ENCODE assay signal across 24 cellular contexts in the genomic region with DNA sequence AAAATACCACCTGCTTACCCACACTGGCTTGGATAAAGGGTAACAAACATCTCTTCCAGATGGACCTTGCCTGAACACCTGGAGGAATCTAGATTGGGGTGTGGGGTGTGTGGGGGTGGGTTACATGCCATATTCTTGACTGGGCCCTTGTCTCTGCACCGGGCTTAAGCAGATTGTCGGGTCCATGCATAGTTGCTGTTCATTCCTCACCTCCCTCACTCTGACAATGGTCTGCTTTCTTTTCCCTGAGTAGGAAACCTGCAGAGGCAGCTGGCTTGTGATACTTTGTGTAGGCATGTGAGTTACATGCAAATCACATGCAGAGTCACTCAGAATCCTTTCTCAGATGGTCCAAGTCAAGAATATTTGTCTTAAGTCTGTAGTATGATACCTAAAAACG.
"Had no signal": no experiment of that assay in that cellular context is flagged by ENCODE, and none has a peak within 500 bp of the region (broad histone marks: within the 10 kb centered on the region; RNA-seq: fewer than 3 reads in every experiment).

No MANE protein-coding gene starts in this region.

- H3K4me3 ChIP-seq: heart left ventricle, left lung, lower lobe of right lung, right lobe of liver, tibial nerve had no signal

- H3K36me3 Mint-ChIP-seq: activated naive CD4-positive, alpha-beta T cell treated with anti-CD3 and anti-CD28 coated beads, Interleukin-2, amount 10 ng/mL, durations not matched to agents 7 days and 5 days; immature natural killer cell; natural killer cell treated with Interleukin-12 subunit alpha and Interleukin-12 subunit beta and Interleukin-15 and Interleukin-18, amount 100 ng/mL, for 72 hours had no signal

- FAIRE-seq: astrocyte, endothelial cell of umbilical vein had no signal

- H3K4me3 Mint-ChIP-seq: activated B cell treated with CpG ODN at 0.5 μM for 24 hours; activated naive CD4-positive, alpha-beta T cell treated with anti-CD3 and anti-CD28 coated beads, Interleukin-2, amount 10 ng/mL, durations not matched to agents 7 days and 5 days; activated T-helper 1 cell treated with anti-CD3 and anti-CD28 coated beads, Interleukin-12 subunit alpha, Interleukin-12 subunit beta, Interleukin-2, Interleukin-4 antibody, amounts not matched to agents 30 ng/mL and 10 ng/mL and 1 ng/mL, durations not matched to agents 14 hours and 24 hours and 36 hours; immature natural killer cell; natural killer cell treated with Interleukin-12 subunit alpha and Interleukin-12 subunit beta and Interleukin-15 and Interleukin-18, amount 100 ng/mL, for 72 hours; T-helper 17 cell had no signal

- H3K27me3 ChIP-seq: heart left ventricle, left lung, right lobe of liver, tibial nerve had no signal

- DNase-seq: activated B cell treated with CpG ODN at 0.5 μM for 24 hours; activated CD4-positive, alpha-beta T cell treated with anti-CD3 and anti-CD28 coated beads, Interleukin-2, amount 50 U/mL, for 4 hours; activated effector memory CD4-positive, alpha-beta T cell treated with anti-CD3 and anti-CD28 coated beads, Interleukin-2, amount 50 U/mL, for 16 hours; activated naive CD4-positive, alpha-beta T cell treated with anti-CD3 and anti-CD28 coated beads, Interleukin-2, amount 10 ng/mL, durations not matched to agents 7 days and 5 days; amniotic stem cell; central memory CD4-positive, alpha-beta T cell; foreskin fibroblast; heart left ventricle; hypothalamus; immature natural killer cell; left lung; lower lobe of right lung; mesendoderm; right lobe of liver; stimulated activated CD4-positive, alpha-beta T cell treated with anti-CD3 and anti-CD28 coated beads, Interleukin-2, amount 100 ng/mL, for 48 hours; stimulated activated naive CD4-positive, alpha-beta T cell treated with Interleukin-2 at 50 U/mL for 16 hours; T-helper 17 cell had no signal

- H3K27me3 Mint-ChIP-seq: activated B cell treated with CpG ODN at 0.5 μM for 24 hours; activated naive CD4-positive, alpha-beta T cell treated with anti-CD3 and anti-CD28 coated beads, Interleukin-2, amount 10 ng/mL, durations not matched to agents 7 days and 5 days; progenitor cell of endocrine pancreas had no signal

- ATAC-seq: esophagus mucosa; heart left ventricle; left lung; lower lobe of right lung; natural killer cell treated with Interleukin-12 subunit alpha and Interleukin-12 subunit beta and Interleukin-15 and Interleukin-18, amount 100 ng/mL, for 72 hours; right lobe of liver; T-helper 17 cell had no signal

- H3K9me3 Mint-ChIP-seq: activated B cell treated with CpG ODN at 0.5 μM for 24 hours; activated naive CD4-positive, alpha-beta T cell treated with anti-CD3 and anti-CD28 coated beads, Interleukin-2, amount 10 ng/mL, durations not matched to agents 7 days and 5 days; activated T-helper 1 cell treated with anti-CD3 and anti-CD28 coated beads, Interleukin-12 subunit alpha, Interleukin-12 subunit beta, Interleukin-2, Interleukin-4 antibody, amounts not matched to agents 30 ng/mL and 10 ng/mL and 1 ng/mL, durations not matched to agents 14 hours and 24 hours and 36 hours; immature natural killer cell; natural killer cell treated with Interleukin-12 subunit alpha and Interleukin-12 subunit beta and Interleukin-15 and Interleukin-18, amount 100 ng/mL, for 72 hours had no signal

- H3K27ac Mint-ChIP-seq: activated B cell treated with CpG ODN at 0.5 μM for 24 hours; activated naive CD4-positive, alpha-beta T cell treated with anti-CD3 and anti-CD28 coated beads, Interleukin-2, amount 10 ng/mL, durations not matched to agents 7 days and 5 days; activated T-helper 1 cell treated with anti-CD3 and anti-CD28 coated beads, Interleukin-12 subunit alpha, Interleukin-12 subunit beta, Interleukin-2, Interleukin-4 antibody, amounts not matched to agents 30 ng/mL and 10 ng/mL and 1 ng/mL, durations not matched to agents 14 hours and 24 hours and 36 hours; immature natural killer cell; natural killer cell treated with Interleukin-12 subunit alpha and Interleukin-12 subunit beta and Interleukin-15 and Interleukin-18, amount 100 ng/mL, for 72 hours; progenitor cell of endocrine pancreas; T-helper 17 cell had no signal

- H3K36me3 ChIP-seq: heart left ventricle, left lung, lower lobe of right lung, right lobe of liver, tibial nerve had no signal

- H3K27ac ChIP-seq: heart left ventricle, left lung, lower lobe of right lung, right lobe of liver, tibial nerve had no signal

- H3K4me1 Mint-ChIP-seq: activated B cell treated with CpG ODN at 0.5 μM for 24 hours; activated naive CD4-positive, alpha-beta T cell treated with anti-CD3 and anti-CD28 coated beads, Interleukin-2, amount 10 ng/mL, durations not matched to agents 7 days and 5 days; immature natural killer cell had no signal
